In the genomic region with DNA sequence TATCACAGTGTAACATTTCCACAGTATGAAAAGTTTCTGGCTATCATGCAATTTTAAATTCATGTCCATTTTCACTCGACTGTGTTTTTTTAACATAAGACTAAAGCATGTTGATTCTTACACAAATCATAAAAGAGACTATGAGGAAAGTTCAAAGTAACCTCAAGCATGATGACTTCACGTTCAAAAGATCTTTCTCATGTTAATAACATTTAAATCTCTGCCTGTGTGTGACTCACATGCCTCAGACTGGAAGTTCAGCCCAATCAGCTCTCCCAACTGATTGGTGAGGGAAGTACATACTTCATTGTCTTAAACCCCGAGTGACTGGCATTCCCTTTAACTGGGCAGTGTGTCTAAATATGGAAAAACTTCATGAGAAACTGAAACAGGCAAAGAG, we compare ENCODE assay signal across 9 cellular contexts. TPM values are rescaled to one million over a fixed set of nuclear protein-coding genes. Genes with fewer than 3 reads are reported as not detected.
DNase-seq lines count a peak whose midpoint lies in the region; ATAC-seq, FAIRE-seq and TF ChIP-seq lines count a peak whose summit lies in the region.
"Had no signal": no experiment of that assay in that cellular context is flagged by ENCODE, and none has a peak within 500 bp of the region (broad histone marks: within the 10 kb centered on the region; RNA-seq: fewer than 3 reads in every experiment).

No MANE protein-coding gene starts in this region.

- H3K9me3 Mint-ChIP-seq in CD8-positive, alpha-beta T cell: no peaks in the 10 kb centered on the region
- H3K9me3 Mint-ChIP-seq: T-helper 1 cell treated with Interleukin-12 subunit alpha and Interleukin-12 subunit beta and Interleukin-4 antibody, amounts not matched to agents 30 μg/mL and 1 μg/mL, for 36 hours had no signal

- DNase-seq in CD8-positive, alpha-beta T cell: no peak
- DNase-seq in MV-4-11 (lab: John Stamatoyannopoulos, UW): peak; percentile 26
- peak in 1 of 2 experiments; percentile 47 for DNase-seq in H1 (ENCODE audit: low read depth in 1 of 2, low spot score in 2 of 2)
- peak; percentile 97 for DNase-seq in non-pigmented ciliary epithelial cell (ENCODE audit: low read depth)
- no peak for DNase-seq in NCI-H345 treated with DMSO at 0.1 percent for 48 hours (lab: John Stamatoyannopoulos, UW; ENCODE audit: unreplicated experiment)
- DNase-seq in NK-92 treated with Interleukin-12 subunit alpha and Interleukin-12 subunit beta, amount 100 ng/mL, for 24 hours (lab: John Stamatoyannopoulos, UW): no peak
- no peak for DNase-seq in BE2C

- H3K4me1 Mint-ChIP-seq in CD8-positive, alpha-beta T cell (ENCODE audit: low read depth): peaks cover 38% of the 10 kb centered on the region

- no peak overlapping the region for H3K27ac ChIP-seq in CD8-positive, alpha-beta T cell (ENCODE audit: low read depth, low read length)
- no peak overlapping the region for H3K27ac ChIP-seq in H1 (ENCODE audit: low read depth, low read length)

- H2AFZ ChIP-seq in H1 (ENCODE audit: low read length): no peak overlapping the region

- H2BK5ac ChIP-seq in H1 (ENCODE audit: low read depth, low read length): no peak overlapping the region

- H3K4me3 Mint-ChIP-seq in CD8-positive, alpha-beta T cell: no peak overlapping the region
- H3K4me3 Mint-ChIP-seq: T-helper 1 cell treated with Interleukin-12 subunit alpha and Interleukin-12 subunit beta and Interleukin-4 antibody, amounts not matched to agents 30 μg/mL and 1 μg/mL, for 36 hours had no signal

- no peaks in the 10 kb centered on the region for H4K20me1 ChIP-seq in H1 (replicated peaks in 1 of 2; ENCODE audit: control insufficient read depth in 1 of 2, insufficient read depth in 2 of 2, low read length in 2 of 2)

- H3K14ac ChIP-seq in H1 (ENCODE audit: insufficient read length): no peak overlapping the region

- no peak overlapping the region for H3K56ac ChIP-seq in H1 (replicated peaks; ENCODE audit: insufficient read length, low read depth, low read length)

- no peaks in the 10 kb centered on the region for H3K79me1 ChIP-seq in H1 (ENCODE audit: low read depth, low read length)

- no peak overlapping the region for H2BK12ac ChIP-seq in H1 (ENCODE audit: low read depth, low read length)

- intact Hi-C loops in CD8-positive, alpha-beta T cell (cut with DNase I, micrococcal nuclease): no loop called here

- H3K36me3 ChIP-seq in CD8-positive, alpha-beta T cell (ENCODE audit: insufficient read depth, low read length): no peaks in the 10 kb centered on the region
- no peaks in the 10 kb centered on the region for H3K36me3 ChIP-seq in H1 (ENCODE audit: control insufficient read depth in 2 of 4, insufficient read depth in 4 of 4, low read length in 3 of 4)
- H3K36me3 ChIP-seq in BE2C: no peaks in the 10 kb centered on the region

- no peak for TF ChIP-seq EP300 in H1 (IDR thresholded peaks at IDR 0.05; ENCODE audit: borderline replicate concordance in 1 of 2, low read depth in 2 of 2, low read length in 2 of 2)

- no peak for TF ChIP-seq CTCF in CD8-positive, alpha-beta T cell (IDR thresholded peaks at IDR 0.05)
- TF ChIP-seq CTCF in H1 (IDR thresholded peaks at IDR 0.05; ENCODE audit: control extremely low read depth in 1 of 3, insufficient read depth in 1 of 3, low read depth in 1 of 3, low read length in 3 of 3) (no peak), BE2C (IDR thresholded peaks at IDR 0.05; ENCODE audit: low read depth, low read length) (no peak)

- no peaks in the 10 kb centered on the region for H3K9me3 ChIP-seq in CD8-positive, alpha-beta T cell (ENCODE audit: low read length)
- no peaks in the 10 kb centered on the region for H3K9me3 ChIP-seq in H1 (ENCODE audit: insufficient read depth in 2 of 2, low read depth in 1 of 2, low read length in 1 of 2)
- H3K9me3 ChIP-seq in BE2C: no peaks in the 10 kb centered on the region

- 36% methylated on average over 3 of the region's 3 CpGs; no CpG with 5 or more reads in 1 of the 2 experiments for WGBS in H1 (ENCODE audit: extremely low coverage in 1 of 2, insufficient coverage in 1 of 2, insufficient read length in 1 of 2, insufficient replicate concordance in 2 of 2, low coverage in 1 of 2, low lambda C conversion rate in 2 of 2, missing lambda C conversion rate in 1 of 2), 2 experiments

- no peak overlapping the region for H3K4me3 ChIP-seq in CD8-positive, alpha-beta T cell (ENCODE audit: low read depth, low read length)
- H3K4me3 ChIP-seq in H1 (ENCODE audit: extremely low read depth in 1 of 4, insufficient read depth in 2 of 4, low read depth in 3 of 4, low read length in 4 of 4) (no peak overlapping the region), BE2C (ENCODE audit: low read depth, low read length) (no peak overlapping the region)

- CTCF ChIA-PET in CD8-positive, alpha-beta T cell (lab: Charles Lee): interaction anchor here (1.0 to 2.4 kb wide), 2 partner anchors 10 to 47 kb away, joined by 3 to 5 read pairs; no protein-coding TSS in a partner anchor
- CTCF ChIA-PET in H1 (lab: Charles Lee; ENCODE audit: partially characterized antibody): interaction anchor here (0.9 to 1.4 kb wide), 3 partner anchors 38 to 392 kb away, joined by 3 read pairs; no protein-coding TSS in a partner anchor

- no peaks in the 10 kb centered on the region for H3K27me3 Mint-ChIP-seq in CD8-positive, alpha-beta T cell (ENCODE audit: low read depth)

- H2BK15ac ChIP-seq in H1 (ENCODE audit: low read length): no peak overlapping the region

- H3K23me2 ChIP-seq in H1 (ENCODE audit: low read depth, low read length): no peaks in the 10 kb centered on the region

- POLR2A ChIA-PET in CD8-positive, alpha-beta T cell (lab: Charles Lee): no interaction called here
- POLR2A ChIA-PET in H1 (lab: Charles Lee; ENCODE audit: partially characterized antibody): interaction anchor here (1.3 to 1.7 kb wide), 2 partner anchors 10 to 11 kb away, joined by 3 to 4 read pairs; no protein-coding TSS in a partner anchor

- no peak overlapping the region for H4K91ac ChIP-seq in H1 (replicated peaks; ENCODE audit: insufficient read length, low read length)

- no peak for FAIRE-seq in H1 (lab: Jason Lieb, UNC)

- no peaks in the 10 kb centered on the region for H3K79me2 ChIP-seq in H1 (ENCODE audit: control insufficient read depth in 1 of 2, insufficient read depth in 2 of 2, low read length in 2 of 2)

- H3K18ac ChIP-seq in H1 (ENCODE audit: extremely low read depth, low read length): no peak overlapping the region

- H2AK5ac ChIP-seq in H1 (ENCODE audit: low read depth, low read length): no peak overlapping the region

- H4K5ac ChIP-seq in H1 (ENCODE audit: insufficient read length, low read depth, low read length): no peak overlapping the region

- H3K23ac ChIP-seq in H1 (ENCODE audit: insufficient read length): no peak overlapping the region

- H3K27me3 ChIP-seq in CD8-positive, alpha-beta T cell (ENCODE audit: insufficient read depth, low read length): no peaks in the 10 kb centered on the region
- H3K27me3 ChIP-seq in H1 (replicated peaks in 1 of 4; ENCODE audit: control insufficient read depth in 3 of 4, extremely low read depth in 1 of 4, insufficient read depth in 3 of 4, low read length in 3 of 4): no peaks in the 10 kb centered on the region
- no peaks in the 10 kb centered on the region for H3K27me3 ChIP-seq in BE2C

- peak; percentile 74 for ATAC-seq in CD8-positive, alpha-beta T cell
- ATAC-seq in HG03159 (IDR thresholded peaks at IDR 0.05; ENCODE audit: unreplicated experiment): no peak

- no peak overlapping the region for H3K4ac ChIP-seq in H1 (replicated peaks; ENCODE audit: insufficient read length, low read depth, low read length)

- H3K9ac ChIP-seq in H1 (replicated peaks in 1 of 4; ENCODE audit: extremely low read depth in 1 of 4, low read depth in 3 of 4, low read length in 3 of 4): no peak overlapping the region

- TF ChIP-seq POLR2A in H1 (IDR thresholded peaks at IDR 0.05; ENCODE audit: control extremely low read depth in 1 of 2, low read depth in 2 of 2, low read length in 2 of 2): no peak

- no peak for TF ChIP-seq RAD21 in H1 (IDR thresholded peaks at IDR 0.05 in 1 of 2, conservative IDR thresholded peaks at IDR 0.05 in 1 of 2; ENCODE audit: low read depth in 2 of 2, low read length in 2 of 2)

- H3K4me2 ChIP-seq in H1 (ENCODE audit: insufficient read depth in 1 of 2, low read depth in 2 of 2, low read length in 2 of 2): no peak overlapping the region

- H4K8ac ChIP-seq in H1 (ENCODE audit: extremely low read depth, insufficient read depth, low read length): no peak overlapping the region

- H3K27ac Mint-ChIP-seq in CD8-positive, alpha-beta T cell: no peak overlapping the region
- H3K27ac Mint-ChIP-seq: T-helper 1 cell treated with Interleukin-12 subunit alpha and Interleukin-12 subunit beta and Interleukin-4 antibody, amounts not matched to agents 30 μg/mL and 1 μg/mL, for 36 hours had no signal

- no peak overlapping the region for H2BK120ac ChIP-seq in H1 (replicated peaks; ENCODE audit: low read depth, low read length)

- peaks cover 9% of the 10 kb centered on the region for H3K36me3 Mint-ChIP-seq in CD8-positive, alpha-beta T cell

- H3K4me1 ChIP-seq in CD8-positive, alpha-beta T cell (ENCODE audit: insufficient read depth, low read length): no peaks in the 10 kb centered on the region
- H3K4me1 ChIP-seq in H1 (replicated peaks in 1 of 4; ENCODE audit: control insufficient read depth in 3 of 4, insufficient read depth in 4 of 4, low read length in 3 of 4) (peaks cover 0 to 4% (median 0%) of the 10 kb centered on the region in 4 experiments; a peak in 2 of 7 replicates), BE2C (no peaks in the 10 kb centered on the region)

- H2BK20ac ChIP-seq in H1 (ENCODE audit: low read length): no peak overlapping the region

TF ChIP-seq in H1, 55 proteins besides CTCF, POLR2A, EP300 and RAD21:
- peak; percentile 55; the same call in 1 of the 2 replicates for TF ChIP-seq JUND (IDR thresholded peaks at IDR 0.05; ENCODE audit: low read length)
- no peak for TF ChIP-seq GABPA (IDR thresholded peaks at IDR 0.05; ENCODE audit: borderline replicate concordance, insufficient read depth, low read length)

RNA-seq across cellular contexts. Expression of a gene that starts 37.4 kb away (rescaled TPM):
- 10 to 100 TPM; 73.3 to 81.1 TPM for total RNA-seq in CD8-positive, alpha-beta T cell
- 3.3 and 4.0 TPM in 2 replicates for total RNA-seq in H1 (2021; fragmentation: NEBNext Ultra II Directional; extraction: Animal tissue kit (Norgen Biotek cat#: 25700))
- polyA plus RNA-seq in H1 (2011; rRNA removed): 1.6 and 2.6 TPM in 2 replicates
- 1.9 TPM for polyA plus RNA-seq in H1 (2011; cell fraction: cytosol; rRNA removed)
- 6.1 TPM for polyA plus RNA-seq in H1 (2011; cell fraction: nucleus; rRNA removed)
- 1.2 to 1.8 TPM (median 1.6 TPM) in 4 replicates for polyA plus RNA-seq in H1 (2012, experiment 1 of 2)
- polyA plus RNA-seq in H1 (2012, experiment 2 of 2): 0.08 TPM
- 1.8 TPM for polyA plus RNA-seq in H1 (2013, experiment 1 of 2)
- 1.4 TPM for polyA plus RNA-seq in H1 (2013, experiment 2 of 2)
- polyA minus RNA-seq in H1 (2011; rRNA and poly(A)+ RNA removed): 4.8 and 7.9 TPM in 2 replicates
- 5.8 TPM for polyA minus RNA-seq in H1 (2011; cell fraction: cytosol; rRNA and poly(A)+ RNA removed)
- polyA minus RNA-seq in H1 (2011; cell fraction: nucleus; rRNA and poly(A)+ RNA removed): 10.1 TPM
- polyA plus RNA-seq in BE2C (2012; ENCODE audit: insufficient read depth, insufficient read length, low read depth): 2.3 TPM

Comparison
In these comparisons a context has a peak if more than half of its experiments do, and no peak if none do; other contexts are left out.
1. DNase-seq: peak in MV-4-11 (single experiment) and non-pigmented ciliary epithelial cell (single experiment); none in CD8-positive, alpha-beta T cell (0 of 7), NCI-H345 treated with DMSO at 0.1 percent for 48 hours (single experiment), NK-92 treated with Interleukin-12 subunit alpha and Interleukin-12 subunit beta, amount 100 ng/mL, for 24 hours (single experiment) and BE2C (single experiment).
2. RNA of a gene that starts 37.4 kb away (total RNA-seq): 73.3 to 81.1 TPM in CD8-positive, alpha-beta T cell; 3.3 to 4.0 TPM in H1; every median in the first group is over 10 times any median in the second.